Comparison of ENCODE assay signal across 8 cellular contexts in the genomic region with DNA sequence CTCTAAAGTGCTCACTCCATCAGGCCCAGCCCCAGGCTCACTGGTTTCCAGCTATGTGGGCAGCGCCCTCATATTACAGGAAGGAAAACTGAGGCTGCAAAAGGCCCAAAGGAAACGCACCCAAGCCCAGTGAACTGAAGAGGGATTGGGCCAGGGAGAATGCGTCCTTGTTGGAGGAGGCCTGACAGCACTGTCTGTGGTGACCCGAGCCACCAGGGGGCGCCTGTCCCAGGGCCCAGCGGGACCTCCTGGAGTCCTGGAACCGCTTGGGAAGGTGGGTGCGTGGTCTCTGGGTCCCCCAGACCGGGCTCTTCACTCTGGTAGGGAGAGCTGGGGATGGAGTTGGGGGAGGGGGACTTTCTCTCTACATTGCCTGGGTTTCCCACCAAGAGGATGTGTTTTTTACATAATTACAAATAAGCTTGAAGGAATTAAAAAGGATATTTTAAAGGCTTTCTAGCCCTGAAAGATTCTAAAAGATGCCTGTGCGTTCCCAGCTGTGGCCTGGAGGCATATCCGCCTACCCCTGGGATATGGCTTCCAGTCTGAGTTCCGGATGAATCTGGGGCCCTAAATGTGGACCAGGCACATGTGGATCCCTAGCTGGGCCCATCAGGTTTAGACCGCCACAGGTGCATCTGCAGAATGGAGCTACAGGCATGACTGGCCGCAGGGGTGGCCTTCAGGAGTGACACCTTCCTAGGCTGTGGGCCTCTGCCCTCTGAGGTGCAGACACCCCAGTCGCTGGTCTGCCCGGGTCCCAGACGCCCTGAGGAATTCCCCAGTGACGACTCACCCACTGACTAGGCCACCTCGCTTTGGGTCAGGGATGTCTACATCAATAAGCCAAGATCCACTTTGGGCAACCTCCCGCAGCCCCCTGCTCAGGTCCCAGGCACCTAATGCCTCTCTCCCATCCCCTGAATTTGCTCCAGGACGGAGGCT. TPM values are rescaled to one million over a fixed set of nuclear protein-coding genes. Genes with fewer than 3 reads are reported as not detected.
DNase-seq lines count a peak whose midpoint lies in the region; ATAC-seq and TF ChIP-seq lines count a peak whose summit lies in the region.

No MANE protein-coding gene starts in this region.

- H3K4me1 Mint-ChIP-seq in activated naive CD8-positive, alpha-beta T cell treated with anti-CD3 and anti-CD28 coated beads, Interleukin-2, amount 10 ng/mL, durations not matched to agents 7 days and 5 days, result peaks cover 7% of the 10 kb centered on the region

- H3K4me3 ChIP-seq in psoas muscle (peak overlapping the region; percentile 11), vagina (no peak overlapping the region)

- DNase-seq in NCI-H1417 (lab: John Stamatoyannopoulos, UW) (peak; percentile 21 to 75 (median 68)), NCI-H1417 treated with DMSO at 0.1 percent for 48 hours (lab: John Stamatoyannopoulos, UW) (no peak), SW480 (ENCODE audit: low spot score) (peak; percentile 42), cardiac septum (ENCODE audit: low spot score) (peak; percentile 91), psoas muscle (peak; percentile 87 to 92), vagina (ENCODE audit: extremely low spot score in 2 of 2) (no peak)
- peak; percentile 90 for DNase-seq in activated naive CD8-positive, alpha-beta T cell treated with anti-CD3 and anti-CD28 coated beads, Interleukin-2, amount 10 ng/mL, durations not matched to agents 7 days and 5 days

- no peak overlapping the region for H3K4me3 Mint-ChIP-seq in activated naive CD8-positive, alpha-beta T cell treated with anti-CD3 and anti-CD28 coated beads, Interleukin-2, amount 10 ng/mL, durations not matched to agents 7 days and 5 days

- no peaks in the 10 kb centered on the region for H3K4me1 ChIP-seq in psoas muscle
- H3K4me1 ChIP-seq in vagina, result no peaks in the 10 kb centered on the region

- peak; percentile 94 for TF ChIP-seq CTCF in LNCAP (IDR thresholded peaks at IDR 0.05)
- TF ChIP-seq CTCF in psoas muscle (IDR thresholded peaks at IDR 0.05), result peak; percentile 92
- peak; percentile 61 to 95 (median 91) for TF ChIP-seq CTCF in vagina (IDR thresholded peaks at IDR 0.05)

- no peaks in the 10 kb centered on the region for H3K9me3 ChIP-seq in psoas muscle
- H3K9me3 ChIP-seq in vagina, result no peaks in the 10 kb centered on the region

- H3K36me3 ChIP-seq in psoas muscle (ENCODE audit: insufficient read depth in 1 of 2, low read depth in 1 of 2), result no peaks in the 10 kb centered on the region
- H3K36me3 ChIP-seq in vagina, result no peaks in the 10 kb centered on the region

- no peaks in the 10 kb centered on the region for H3K9me3 Mint-ChIP-seq in activated naive CD8-positive, alpha-beta T cell treated with anti-CD3 and anti-CD28 coated beads, Interleukin-2, amount 10 ng/mL, durations not matched to agents 7 days and 5 days

- no peaks in the 10 kb centered on the region for H3K27me3 ChIP-seq in psoas muscle (ENCODE audit: insufficient read depth in 3 of 3, low read length in 2 of 3)
- H3K27me3 ChIP-seq in vagina, result no peaks in the 10 kb centered on the region

- POLR2A ChIA-PET in activated naive CD8-positive, alpha-beta T cell treated with anti-CD3 and anti-CD28 coated beads, Interleukin-2, amount 10 ng/mL, durations not matched to agents 7 days and 5 days (lab: Charles Lee), result interaction anchor here (0.6 to 1.6 kb wide), 5 partner anchors 33 to 294 kb away, joined by 3 to 7 read pairs (median 4); no protein-coding TSS in a partner anchor

- no peaks in the 10 kb centered on the region for H3K36me3 Mint-ChIP-seq in activated naive CD8-positive, alpha-beta T cell treated with anti-CD3 and anti-CD28 coated beads, Interleukin-2, amount 10 ng/mL, durations not matched to agents 7 days and 5 days

- H3K27ac ChIP-seq in psoas muscle (no peak overlapping the region), vagina (no peak overlapping the region)

- peak; percentile 88 for ATAC-seq in activated naive CD8-positive, alpha-beta T cell treated with anti-CD3 and anti-CD28 coated beads, Interleukin-2, amount 10 ng/mL, durations not matched to agents 7 days and 5 days (ENCODE audit: low read depth)
- peak; percentile 89 to 96 (median 92) for ATAC-seq in psoas muscle

- TF ChIP-seq POLR2A in vagina (IDR thresholded peaks at IDR 0.05), result no peak

- WGBS in psoas muscle, 3 donors, result 47 to 52% (median 47%) methylated on average over 21 of the region's 21 CpGs

- H3K27ac Mint-ChIP-seq in activated naive CD8-positive, alpha-beta T cell treated with anti-CD3 and anti-CD28 coated beads, Interleukin-2, amount 10 ng/mL, durations not matched to agents 7 days and 5 days, result no peak overlapping the region

- H3K27me3 Mint-ChIP-seq in activated naive CD8-positive, alpha-beta T cell treated with anti-CD3 and anti-CD28 coated beads, Interleukin-2, amount 10 ng/mL, durations not matched to agents 7 days and 5 days, result peaks cover 6% of the 10 kb centered on the region

- intact Hi-C loops in cardiac septum (cut with DNase I), result loop anchor here (2.0 to 10.0 kb wide), 4 partner anchors 27 to 471 kb away; partner anchors contain the start of genes NUP160 and SLC39A13
- intact Hi-C loops in psoas muscle (cut with DNase I), result loop anchor here (1.0 to 5.0 kb wide), 4 partner anchors 33 to 81 kb away; partner anchors contain the start of gene SLC39A13 (in 2 of the 2)
- intact Hi-C loops in vagina (cut with DNase I), result loop anchor here (10.0 kb wide), 1 partner anchor 241 kb away; no protein-coding TSS in a partner anchor

RNA-seq across cellular contexts. Expression of gene SPI1, which starts 4.2 kb away (rescaled TPM):
- 1 to 10 TPM; 2.9 to 3.5 TPM for total RNA-seq in activated naive CD8-positive, alpha-beta T cell treated with anti-CD3 and anti-CD28 coated beads, Interleukin-2, amount 10 ng/mL, durations not matched to agents 7 days and 5 days
- 12.0 TPM for total RNA-seq in cardiac septum
- total RNA-seq in psoas muscle, result 1 to 10 TPM; 3.6 to 8.3 (median 5.6) TPM
- polyA plus RNA-seq in psoas muscle, result 1 to 10 TPM; 1.6 to 3.5 (median 3.1) TPM
- 15.5 TPM for total RNA-seq in vagina

RNA-seq across cellular contexts. Expression of gene MYBPC3, which starts 21.6 kb away (rescaled TPM):
- total RNA-seq in activated naive CD8-positive, alpha-beta T cell treated with anti-CD3 and anti-CD28 coated beads, Interleukin-2, amount 10 ng/mL, durations not matched to agents 7 days and 5 days, result under 1 TPM in 1 of 2 experiments, not detected in 1; 0.11 TPM
- total RNA-seq in cardiac septum (1,860 TPM), psoas muscle (1 to 10 TPM in 1 of 4 donors, under 1 TPM in 3; 0.44 to 1.3 (median 0.69) TPM), vagina (not detected)
- polyA plus RNA-seq in psoas muscle, result under 1 TPM; 0.01 to 0.13 (median 0.07) TPM

RNA-seq across cellular contexts. Expression of gene SLC39A13, which starts 34.2 kb away (rescaled TPM):
- total RNA-seq in activated naive CD8-positive, alpha-beta T cell treated with anti-CD3 and anti-CD28 coated beads, Interleukin-2, amount 10 ng/mL, durations not matched to agents 7 days and 5 days, result 10 to 100 TPM; 33.1 to 38.2 TPM
- total RNA-seq in cardiac septum (72.2 TPM), psoas muscle (10 to 100 TPM; 14.7 to 26.9 (median 19.9) TPM), vagina (53.5 TPM)
- polyA plus RNA-seq in psoas muscle, result 10 to 100 TPM; 27.0 to 35.3 (median 29.1) TPM

RNA-seq across cellular contexts. Expression of gene PSMC3, which starts 52.1 kb away (rescaled TPM):
- 100 to 1,000 TPM; 113 to 115 TPM for total RNA-seq in activated naive CD8-positive, alpha-beta T cell treated with anti-CD3 and anti-CD28 coated beads, Interleukin-2, amount 10 ng/mL, durations not matched to agents 7 days and 5 days
- 132 TPM for total RNA-seq in cardiac septum
- total RNA-seq in psoas muscle, result 100 to 1,000 TPM; 141 to 255 (median 191) TPM
- 100 to 1,000 TPM; 300 to 346 (median 316) TPM for polyA plus RNA-seq in psoas muscle
- 89.6 TPM for total RNA-seq in vagina

Comparison
In these comparisons a context has a peak if more than half of its experiments do, and no peak if none do; other contexts are left out.
1. DNase-seq: peak in NCI-H1417 (3 of 3), SW480 (single experiment), activated naive CD8-positive, alpha-beta T cell treated with anti-CD3 and anti-CD28 coated beads, Interleukin-2, amount 10 ng/mL, durations not matched to agents 7 days and 5 days (single experiment), cardiac septum (single experiment) and psoas muscle (2 of 2); none in NCI-H1417 treated with DMSO at 0.1 percent for 48 hours (single experiment) and vagina (0 of 2).
2. RNA of gene MYBPC3, which starts 21.6 kb away (total RNA-seq): 1,860 TPM in cardiac septum (single experiment); 0.44 to 1.3 TPM in psoas muscle, 0.11 TPM in activated naive CD8-positive, alpha-beta T cell treated with anti-CD3 and anti-CD28 coated beads, Interleukin-2, amount 10 ng/mL, durations not matched to agents 7 days and 5 days and not detected in vagina (single experiment); every median in the first group is over 100 times any median in the second.
3. Peak in every context shown above with its lines, with median percentiles within 50 percentile points of each other: CTCF ChIP-seq.